1 cellular context compared by ENCODE assay signal in the genomic region with DNA sequence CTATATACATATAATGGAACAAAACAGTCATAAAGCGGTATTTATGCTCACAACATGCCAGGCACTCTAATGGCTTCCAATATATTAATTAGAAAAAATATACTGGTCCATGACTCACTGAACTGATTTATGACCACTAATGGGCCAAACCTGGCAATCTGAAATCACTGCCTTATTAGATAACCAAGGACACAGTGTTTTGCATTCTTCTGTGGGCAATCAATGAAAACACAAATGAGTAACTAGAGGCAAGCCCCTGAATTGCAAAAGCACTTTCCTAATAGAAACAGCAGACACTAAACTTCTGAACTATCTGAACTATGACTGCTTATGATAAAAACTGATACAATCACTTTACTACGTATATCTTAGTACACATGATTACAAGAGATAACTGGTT.
TF ChIP-seq lines count a peak whose summit lies in the region.

No MANE protein-coding gene starts in this region.

TF ChIP-seq in K562, 482 proteins besides CTCF, POLR2A, EP300 and RAD21:
- TF ChIP-seq, protein P1, sequence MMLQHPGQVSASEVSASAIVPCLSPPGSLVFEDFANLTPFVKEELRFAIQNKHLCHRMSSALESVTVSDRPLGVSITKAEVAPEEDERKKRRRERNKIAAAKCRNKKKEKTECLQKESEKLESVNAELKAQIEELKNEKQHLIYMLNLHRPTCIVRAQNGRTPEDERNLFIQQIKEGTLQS (IDR thresholded peaks at IDR 0.05), result 0 out of 2 replicates have a peak, but pooled peaks have one; percentile 25
- TF ChIP-seq, protein P1 (CRISPR knock-in tag; conservative IDR thresholded peaks at IDR 0.05), result no peak
- TF ChIP-seq MYC (IDR thresholded peaks at IDR 0.05; ENCODE audit: low read depth, low read length), result no peak
- TF ChIP-seq MYC (CRISPR knock-in tag; IDR thresholded peaks at IDR 0.05; ENCODE audit: borderline replicate concordance, low read depth), result no peak
- peak; percentile 55; the same call in 1 of the 2 replicates for TF ChIP-seq FOSL1 (tag; conservative IDR thresholded peaks at IDR 0.05)
- TF ChIP-seq DACH1 (IDR thresholded peaks at IDR 0.05; ENCODE audit: partially characterized antibody), result peak; percentile 55
- no peak for TF ChIP-seq EGR1 (conservative IDR thresholded peaks at IDR 0.05)
- peak; percentile 95 to 97 for TF ChIP-seq KDM1A (IDR thresholded peaks at IDR 0.05)
- no peak for TF ChIP-seq ZBTB8A (IDR thresholded peaks at IDR 0.05; ENCODE audit: partially characterized antibody)
- TF ChIP-seq, protein P2, sequence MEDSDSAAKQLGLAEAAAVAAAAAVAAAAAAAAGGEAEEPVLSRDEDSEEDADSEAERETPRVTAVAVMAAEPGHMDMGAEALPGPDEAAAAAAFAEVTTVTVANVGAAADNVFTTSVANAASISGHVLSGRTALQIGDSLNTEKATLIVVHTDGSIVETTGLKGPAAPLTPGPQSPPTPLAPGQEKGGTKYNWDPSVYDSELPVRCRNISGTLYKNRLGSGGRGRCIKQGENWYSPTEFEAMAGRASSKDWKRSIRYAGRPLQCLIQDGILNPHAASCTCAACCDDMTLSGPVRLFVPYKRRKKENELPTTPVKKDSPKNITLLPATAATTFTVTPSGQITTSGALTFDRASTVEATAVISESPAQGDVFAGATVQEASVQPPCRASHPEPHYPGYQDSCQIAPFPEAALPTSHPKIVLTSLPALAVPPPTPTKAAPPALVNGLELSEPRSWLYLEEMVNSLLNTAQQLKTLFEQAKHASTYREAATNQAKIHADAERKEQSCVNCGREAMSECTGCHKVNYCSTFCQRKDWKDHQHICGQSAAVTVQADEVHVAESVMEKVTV (CRISPR knock-in tag; IDR thresholded peaks at IDR 0.05), result no peak
- no peak for TF ChIP-seq POLR2G (IDR thresholded peaks at IDR 0.05; ENCODE audit: low read depth, low read length)
- peak in 1 of 2 experiments; percentile 82; a peak in 2 of 4 replicates for TF ChIP-seq RCOR1 (IDR thresholded peaks at IDR 0.05; ENCODE audit: borderline replicate concordance in 1 of 2, low read depth in 2 of 2, low read length in 2 of 2)
- TF ChIP-seq LCOR (CRISPR knock-in tag; IDR thresholded peaks at IDR 0.05), result no peak
- TF ChIP-seq MEIS2 (IDR thresholded peaks at IDR 0.05; ENCODE audit: partially characterized antibody), result peak; percentile 33
- TF ChIP-seq, protein P3, sequence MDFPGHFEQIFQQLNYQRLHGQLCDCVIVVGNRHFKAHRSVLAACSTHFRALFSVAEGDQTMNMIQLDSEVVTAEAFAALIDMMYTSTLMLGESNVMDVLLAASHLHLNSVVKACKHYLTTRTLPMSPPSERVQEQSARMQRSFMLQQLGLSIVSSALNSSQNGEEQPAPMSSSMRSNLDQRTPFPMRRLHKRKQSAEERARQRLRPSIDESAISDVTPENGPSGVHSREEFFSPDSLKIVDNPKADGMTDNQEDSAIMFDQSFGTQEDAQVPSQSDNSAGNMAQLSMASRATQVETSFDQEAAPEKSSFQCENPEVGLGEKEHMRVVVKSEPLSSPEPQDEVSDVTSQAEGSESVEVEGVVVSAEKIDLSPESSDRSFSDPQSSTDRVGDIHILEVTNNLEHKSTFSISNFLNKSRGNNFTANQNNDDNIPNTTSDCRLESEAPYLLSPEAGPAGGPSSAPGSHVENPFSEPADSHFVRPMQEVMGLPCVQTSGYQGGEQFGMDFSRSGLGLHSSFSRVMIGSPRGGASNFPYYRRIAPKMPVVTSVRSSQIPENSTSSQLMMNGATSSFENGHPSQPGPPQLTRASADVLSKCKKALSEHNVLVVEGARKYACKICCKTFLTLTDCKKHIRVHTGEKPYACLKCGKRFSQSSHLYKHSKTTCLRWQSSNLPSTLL (IDR thresholded peaks at IDR 0.05), result no peak
- TF ChIP-seq ZC3H11A (IDR thresholded peaks at IDR 0.05; ENCODE audit: low read depth, low read length), result no peak
